Comparison of ENCODE assay signal across 1 cellular context in the genomic region with DNA sequence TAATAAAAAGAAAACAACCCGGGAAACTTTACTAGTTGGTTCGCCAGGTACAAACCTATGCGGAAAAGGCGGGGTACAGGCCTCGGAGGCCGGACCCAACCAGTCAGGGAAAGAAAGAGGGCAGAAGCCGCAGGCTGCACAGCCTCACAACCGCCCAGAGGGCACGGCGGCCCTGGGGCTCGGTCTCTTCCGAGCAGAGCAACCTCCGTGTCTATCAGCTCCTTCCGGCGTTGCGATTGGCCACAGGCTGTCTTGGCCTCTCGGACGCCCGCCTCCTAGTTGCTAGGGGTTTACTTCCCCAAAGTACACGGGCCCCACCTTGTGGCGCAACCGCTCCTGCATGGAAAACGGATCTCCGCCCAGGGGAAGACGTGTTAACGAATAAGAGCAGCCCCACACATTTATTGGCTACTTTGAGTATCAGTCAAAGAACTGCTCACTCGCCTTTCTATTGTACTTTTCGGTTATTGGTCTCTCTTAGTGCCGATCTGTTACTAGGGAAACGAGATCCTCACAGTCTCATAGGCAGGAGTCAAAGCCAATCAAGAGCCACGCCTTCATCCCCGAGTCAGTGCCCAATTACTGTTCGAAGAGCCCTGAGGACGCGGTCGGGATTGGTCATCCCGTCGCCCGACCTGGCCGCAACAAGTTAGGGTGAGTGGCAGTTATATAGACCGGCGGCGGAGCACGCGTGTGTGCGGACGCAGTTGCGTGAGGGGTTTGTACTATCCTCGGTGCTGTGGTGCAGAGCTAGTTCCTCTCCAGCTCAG.
TF ChIP-seq lines count a peak whose summit lies in the region.

Gene G3BP1 (plus strand): TSS at position 696 of the 770 bp plus-strand sequence. CDS start 14,667 bp downstream, outside the sequence.

TF ChIP-seq in HepG2, 621 proteins besides CTCF, POLR2A, EP300 and RAD21 (continued from another document and continues in another):
- TF ChIP-seq PPARG (CRISPR knock-in tag; conservative IDR thresholded peaks at IDR 0.05) (0 out of 2 replicates have a peak, but pooled peaks have one; percentile 14), ZNF777 (CRISPR knock-in tag; IDR thresholded peaks at IDR 0.05) (peak; percentile 42; the same call in 1 of the 2 replicates), ATAD3A (CRISPR knock-in tag; IDR thresholded peaks at IDR 0.05) (no peak), ZNF3 (CRISPR knock-in tag; IDR thresholded peaks at IDR 0.05) (no peak), RFX1 (IDR thresholded peaks at IDR 0.05) (peak; percentile 95), MXI1 (IDR thresholded peaks at IDR 0.05; ENCODE audit: borderline replicate concordance, low read depth, low read length) (peak; percentile 94), RBM39 (IDR thresholded peaks at IDR 0.05; ENCODE audit: low read depth, low read length, poor library complexity, severe bottlenecking) (peak; percentile 20), ZNF101 (CRISPR knock-in tag; IDR thresholded peaks at IDR 0.05; ENCODE audit: borderline replicate concordance, low read depth) (no peak), ZSCAN29 (CRISPR knock-in tag; conservative IDR thresholded peaks at IDR 0.05) (no peak), ZNF143 (CRISPR knock-in tag; IDR thresholded peaks at IDR 0.05) (no peak), GFI1 (CRISPR knock-in tag; IDR thresholded peaks at IDR 0.05; ENCODE audit: borderline replicate concordance) (no peak), ZMAT3 (CRISPR knock-in tag; conservative IDR thresholded peaks at IDR 0.05) (peak; percentile 74; the same call in 1 of the 2 replicates), NFATC3 (CRISPR knock-in tag; IDR thresholded peaks at IDR 0.05) (0 out of 2 replicates have a peak, but pooled peaks have one; percentile 55), FOXK2 (IDR thresholded peaks at IDR 0.05) (0 out of 2 replicates have a peak, but pooled peaks have one; percentile 46), ZSCAN25 (CRISPR knock-in tag; IDR thresholded peaks at IDR 0.05) (no peak), ZFX (CRISPR knock-in tag; IDR thresholded peaks at IDR 0.05; ENCODE audit: low read depth) (peak; percentile 90; the same call in 1 of the 2 replicates), MIER3 (CRISPR knock-in tag; IDR thresholded peaks at IDR 0.05; ENCODE audit: borderline replicate concordance) (peak; percentile 42; the same call in 1 of the 2 replicates), RXRA (CRISPR knock-in tag; IDR thresholded peaks at IDR 0.05) (0 out of 2 replicates have a peak, but pooled peaks have one; percentile 5), SETDB1 (CRISPR knock-in tag; IDR thresholded peaks at IDR 0.05; ENCODE audit: borderline replicate concordance) (no peak), ZFP82 (CRISPR knock-in tag; IDR thresholded peaks at IDR 0.05; ENCODE audit: borderline replicate concordance) (no peak), ZBTB7A (CRISPR knock-in tag; IDR thresholded peaks at IDR 0.05) (no peak; the same call in 1 of the 2 replicates), SIX1 (CRISPR knock-in tag; IDR thresholded peaks at IDR 0.05; ENCODE audit: borderline replicate concordance) (no peak; the same call in 1 of the 2 replicates), YEATS2 (CRISPR knock-in tag; IDR thresholded peaks at IDR 0.05; ENCODE audit: borderline replicate concordance) (peak; percentile 88), ZBTB33 (CRISPR knock-in tag; IDR thresholded peaks at IDR 0.05) (no peak), RFX5 (IDR thresholded peaks at IDR 0.05; ENCODE audit: low read depth, low read length) (peak; percentile 34), SMAD9 (CRISPR knock-in tag; IDR thresholded peaks at IDR 0.05) (no peak), ZNF883 (CRISPR knock-in tag; IDR thresholded peaks at IDR 0.05; ENCODE audit: not compliant biosample characterization) (no peak), NCOA5 (CRISPR knock-in tag; IDR thresholded peaks at IDR 0.05) (no peak), ZFYVE20 (CRISPR knock-in tag; IDR thresholded peaks at IDR 0.05; ENCODE audit: borderline replicate concordance, low read depth) (no peak), ZNF652 (CRISPR knock-in tag; IDR thresholded peaks at IDR 0.05; ENCODE audit: borderline replicate concordance, low read depth) (no peak), JUN (CRISPR knock-in tag; IDR thresholded peaks at IDR 0.05) (no peak), ARNTL (CRISPR knock-in tag; IDR thresholded peaks at IDR 0.05) (peak; percentile 93), GTF2F1 (IDR thresholded peaks at IDR 0.05; ENCODE audit: low read length) (0 out of 2 replicates have a peak, but pooled peaks have one; percentile 31), ELF1 (CRISPR knock-in tag; IDR thresholded peaks at IDR 0.05) (peak; percentile 47; the same call in 1 of the 2 replicates), PRMT3 (CRISPR knock-in tag; IDR thresholded peaks at IDR 0.05; ENCODE audit: borderline replicate concordance, low read depth) (no peak), ZNF20 (CRISPR knock-in tag; IDR thresholded peaks at IDR 0.05) (no peak), ZNF362 (CRISPR knock-in tag; IDR thresholded peaks at IDR 0.05; ENCODE audit: borderline replicate concordance) (no peak), ZNF609 (CRISPR knock-in tag; IDR thresholded peaks at IDR 0.05; ENCODE audit: borderline replicate concordance) (no peak), ZNF235 (CRISPR knock-in tag; IDR thresholded peaks at IDR 0.05; ENCODE audit: borderline replicate concordance) (no peak), ZNF546 (CRISPR knock-in tag; conservative IDR thresholded peaks at IDR 0.05) (peak; percentile 75; the same call in 1 of the 2 replicates), MEIS2 (CRISPR knock-in tag; IDR thresholded peaks at IDR 0.05) (peak; percentile 65; the same call in 1 of the 2 replicates), ZSCAN21 (CRISPR knock-in tag; IDR thresholded peaks at IDR 0.05; ENCODE audit: borderline replicate concordance) (no peak; the same call in 1 of the 2 replicates), SOX5 (CRISPR knock-in tag; IDR thresholded peaks at IDR 0.05; ENCODE audit: borderline replicate concordance) (no peak), ZNF780A (CRISPR knock-in tag; IDR thresholded peaks at IDR 0.05) (no peak), FOXK1 (CRISPR knock-in tag; IDR thresholded peaks at IDR 0.05; ENCODE audit: borderline replicate concordance, low read depth) (peak; percentile 80)
- TF ChIP-seq, protein P1, sequence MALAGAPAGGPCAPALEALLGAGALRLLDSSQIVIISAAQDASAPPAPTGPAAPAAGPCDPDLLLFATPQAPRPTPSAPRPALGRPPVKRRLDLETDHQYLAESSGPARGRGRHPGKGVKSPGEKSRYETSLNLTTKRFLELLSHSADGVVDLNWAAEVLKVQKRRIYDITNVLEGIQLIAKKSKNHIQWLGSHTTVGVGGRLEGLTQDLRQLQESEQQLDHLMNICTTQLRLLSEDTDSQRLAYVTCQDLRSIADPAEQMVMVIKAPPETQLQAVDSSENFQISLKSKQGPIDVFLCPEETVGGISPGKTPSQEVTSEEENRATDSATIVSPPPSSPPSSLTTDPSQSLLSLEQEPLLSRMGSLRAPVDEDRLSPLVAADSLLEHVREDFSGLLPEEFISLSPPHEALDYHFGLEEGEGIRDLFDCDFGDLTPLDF (CRISPR knock-in tag; IDR thresholded peaks at IDR 0.05) = 0 out of 2 replicates have a peak, but pooled peaks have one; percentile 75
- TF ChIP-seq, protein P2, sequence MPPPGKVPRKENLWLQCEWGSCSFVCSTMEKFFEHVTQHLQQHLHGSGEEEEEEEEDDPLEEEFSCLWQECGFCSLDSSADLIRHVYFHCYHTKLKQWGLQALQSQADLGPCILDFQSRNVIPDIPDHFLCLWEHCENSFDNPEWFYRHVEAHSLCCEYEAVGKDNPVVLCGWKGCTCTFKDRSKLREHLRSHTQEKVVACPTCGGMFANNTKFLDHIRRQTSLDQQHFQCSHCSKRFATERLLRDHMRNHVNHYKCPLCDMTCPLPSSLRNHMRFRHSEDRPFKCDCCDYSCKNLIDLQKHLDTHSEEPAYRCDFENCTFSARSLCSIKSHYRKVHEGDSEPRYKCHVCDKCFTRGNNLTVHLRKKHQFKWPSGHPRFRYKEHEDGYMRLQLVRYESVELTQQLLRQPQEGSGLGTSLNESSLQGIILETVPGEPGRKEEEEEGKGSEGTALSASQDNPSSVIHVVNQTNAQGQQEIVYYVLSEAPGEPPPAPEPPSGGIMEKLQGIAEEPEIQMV (CRISPR knock-in tag; IDR thresholded peaks at IDR 0.05; ENCODE audit: low read depth) = peak; percentile 92
- TF ChIP-seq, protein P3, sequence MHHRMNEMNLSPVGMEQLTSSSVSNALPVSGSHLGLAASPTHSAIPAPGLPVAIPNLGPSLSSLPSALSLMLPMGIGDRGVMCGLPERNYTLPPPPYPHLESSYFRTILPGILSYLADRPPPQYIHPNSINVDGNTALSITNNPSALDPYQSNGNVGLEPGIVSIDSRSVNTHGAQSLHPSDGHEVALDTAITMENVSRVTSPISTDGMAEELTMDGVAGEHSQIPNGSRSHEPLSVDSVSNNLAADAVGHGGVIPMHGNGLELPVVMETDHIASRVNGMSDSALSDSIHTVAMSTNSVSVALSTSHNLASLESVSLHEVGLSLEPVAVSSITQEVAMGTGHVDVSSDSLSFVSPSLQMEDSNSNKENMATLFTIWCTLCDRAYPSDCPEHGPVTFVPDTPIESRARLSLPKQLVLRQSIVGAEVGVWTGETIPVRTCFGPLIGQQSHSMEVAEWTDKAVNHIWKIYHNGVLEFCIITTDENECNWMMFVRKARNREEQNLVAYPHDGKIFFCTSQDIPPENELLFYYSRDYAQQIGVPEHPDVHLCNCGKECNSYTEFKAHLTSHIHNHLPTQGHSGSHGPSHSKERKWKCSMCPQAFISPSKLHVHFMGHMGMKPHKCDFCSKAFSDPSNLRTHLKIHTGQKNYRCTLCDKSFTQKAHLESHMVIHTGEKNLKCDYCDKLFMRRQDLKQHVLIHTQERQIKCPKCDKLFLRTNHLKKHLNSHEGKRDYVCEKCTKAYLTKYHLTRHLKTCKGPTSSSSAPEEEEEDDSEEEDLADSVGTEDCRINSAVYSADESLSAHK (CRISPR knock-in tag; IDR thresholded peaks at IDR 0.05; ENCODE audit: borderline replicate concordance) = no peak
